In genomic region chr19:2050349-2050990, GRCh38 we compare ENCODE assay signal across 7 cellular contexts.
DNase-seq lines count a peak whose midpoint lies in the region; ATAC-seq and TF ChIP-seq lines count a peak whose summit lies in the region.

No MANE protein-coding gene starts in this region.

- no peaks in the 10 kb centered on the region for H3K9me3 ChIP-seq in iPS DF 6.9 (ENCODE audit: control insufficient read depth, insufficient read depth, low read length)

- CTCF ChIA-PET in HEK293T (lab: Yijun Ruan, JAX) = interaction anchor here (0.6 kb wide), 1 partner anchor 208 kb away, joined by 6 read pairs; no protein-coding TSS in a partner anchor

- peaks cover 48% of the 10 kb centered on the region for H3K4me1 Mint-ChIP-seq in activated naive CD4-positive, alpha-beta T cell treated with anti-CD3 and anti-CD28 coated beads, Interleukin-2, amount 50 U/mL, for 24 hours
- peaks cover 55% of the 10 kb centered on the region for H3K4me1 Mint-ChIP-seq in stimulated activated effector memory CD8-positive, alpha-beta T cell treated with anti-CD3 and anti-CD28 coated beads, Interleukin-12 subunit alpha, Interleukin-12 subunit beta, amount 100 ng/mL, for 72 hours

- peak overlapping the region; percentile 89 for H3K4me3 ChIP-seq in iPS DF 6.9 (ENCODE audit: low read length)

- no CpG with 5 or more reads among the region's 49 CpGs for WGBS in iPS DF 6.9 (ENCODE audit: insufficient coverage, insufficient read length)

- POLR2A ChIA-PET in HEK293T (lab: Yijun Ruan, JAX) = interaction anchor here (1.0 kb wide), 1 partner anchor 9 kb away, joined by 3 read pairs; no protein-coding TSS in a partner anchor

- ATAC-seq in GM19035 (IDR thresholded peaks at IDR 0.05; ENCODE audit: unreplicated experiment) (peak; percentile 5), HG03095 (IDR thresholded peaks at IDR 0.05; ENCODE audit: unreplicated experiment) (peak; percentile 3)
- ATAC-seq in stimulated activated effector memory CD8-positive, alpha-beta T cell treated with anti-CD3 and anti-CD28 coated beads, Interleukin-12 subunit alpha, Interleukin-12 subunit beta, amount 100 ng/mL, for 72 hours = peak; percentile 2

- peaks cover 7% of the 10 kb centered on the region; the same call in 1 of the 2 replicates for H3K4me1 ChIP-seq in iPS DF 6.9 (ENCODE audit: control insufficient read depth, insufficient read depth, low read length)

- H3K36me3 Mint-ChIP-seq in activated naive CD4-positive, alpha-beta T cell treated with anti-CD3 and anti-CD28 coated beads, Interleukin-2, amount 50 U/mL, for 24 hours = no peaks in the 10 kb centered on the region
- H3K36me3 Mint-ChIP-seq in stimulated activated effector memory CD8-positive, alpha-beta T cell treated with anti-CD3 and anti-CD28 coated beads, Interleukin-12 subunit alpha, Interleukin-12 subunit beta, amount 100 ng/mL, for 72 hours = peaks cover 70% of the 10 kb centered on the region

- H3K27ac ChIP-seq in iPS DF 6.9 (ENCODE audit: low read length) = no peak overlapping the region

- peaks cover 16% of the 10 kb centered on the region; the same call in 1 of the 2 replicates for H3K36me3 ChIP-seq in iPS DF 6.9 (ENCODE audit: control insufficient read depth, insufficient read depth, low read length)

- DNase-seq in iPS DF 6.9 (ENCODE audit: low read depth, low spot score) (no peak), HEK293T (ENCODE audit: extremely low spot score) (no peak), EL (no peak)
- peak in 1 of 2 donors; percentile 85 for DNase-seq in stimulated activated effector memory CD8-positive, alpha-beta T cell treated with anti-CD3 and anti-CD28 coated beads, Interleukin-12 subunit alpha, Interleukin-12 subunit beta, amount 100 ng/mL, for 72 hours (ENCODE audit: low spot score in 2 of 2)

- peak overlapping the region; percentile 84 for H3K4me3 Mint-ChIP-seq in activated naive CD4-positive, alpha-beta T cell treated with anti-CD3 and anti-CD28 coated beads, Interleukin-2, amount 50 U/mL, for 24 hours
- H3K4me3 Mint-ChIP-seq in stimulated activated effector memory CD8-positive, alpha-beta T cell treated with anti-CD3 and anti-CD28 coated beads, Interleukin-12 subunit alpha, Interleukin-12 subunit beta, amount 100 ng/mL, for 72 hours = peak overlapping the region; percentile 78

- H3K27me3 Mint-ChIP-seq in activated naive CD4-positive, alpha-beta T cell treated with anti-CD3 and anti-CD28 coated beads, Interleukin-2, amount 50 U/mL, for 24 hours = no peaks in the 10 kb centered on the region

- no peaks in the 10 kb centered on the region for H3K27me3 ChIP-seq in iPS DF 6.9 (ENCODE audit: control insufficient read depth, insufficient read depth, low read length)

- H3K9me3 Mint-ChIP-seq in activated naive CD4-positive, alpha-beta T cell treated with anti-CD3 and anti-CD28 coated beads, Interleukin-2, amount 50 U/mL, for 24 hours = no peaks in the 10 kb centered on the region
- no peaks in the 10 kb centered on the region for H3K9me3 Mint-ChIP-seq in stimulated activated effector memory CD8-positive, alpha-beta T cell treated with anti-CD3 and anti-CD28 coated beads, Interleukin-12 subunit alpha, Interleukin-12 subunit beta, amount 100 ng/mL, for 72 hours

- H3K27ac Mint-ChIP-seq in activated naive CD4-positive, alpha-beta T cell treated with anti-CD3 and anti-CD28 coated beads, Interleukin-2, amount 50 U/mL, for 24 hours = no peak overlapping the region
- peak overlapping the region; percentile 94 for H3K27ac Mint-ChIP-seq in stimulated activated effector memory CD8-positive, alpha-beta T cell treated with anti-CD3 and anti-CD28 coated beads, Interleukin-12 subunit alpha, Interleukin-12 subunit beta, amount 100 ng/mL, for 72 hours

TF ChIP-seq in HEK293T, 16 proteins besides CTCF, POLR2A, EP300 and RAD21:
- TF ChIP-seq ELF4 (IDR thresholded peaks at IDR 0.05) (no peak), BHLHE40 (IDR thresholded peaks at IDR 0.05; ENCODE audit: borderline replicate concordance) (no peak), HDGF (IDR thresholded peaks at IDR 0.05; ENCODE audit: borderline replicate concordance) (no peak)
TF ChIP-seq in HEK293T: peak in this region for 0.
